ENCODE assay signal across 8 cellular contexts in the genomic region with DNA sequence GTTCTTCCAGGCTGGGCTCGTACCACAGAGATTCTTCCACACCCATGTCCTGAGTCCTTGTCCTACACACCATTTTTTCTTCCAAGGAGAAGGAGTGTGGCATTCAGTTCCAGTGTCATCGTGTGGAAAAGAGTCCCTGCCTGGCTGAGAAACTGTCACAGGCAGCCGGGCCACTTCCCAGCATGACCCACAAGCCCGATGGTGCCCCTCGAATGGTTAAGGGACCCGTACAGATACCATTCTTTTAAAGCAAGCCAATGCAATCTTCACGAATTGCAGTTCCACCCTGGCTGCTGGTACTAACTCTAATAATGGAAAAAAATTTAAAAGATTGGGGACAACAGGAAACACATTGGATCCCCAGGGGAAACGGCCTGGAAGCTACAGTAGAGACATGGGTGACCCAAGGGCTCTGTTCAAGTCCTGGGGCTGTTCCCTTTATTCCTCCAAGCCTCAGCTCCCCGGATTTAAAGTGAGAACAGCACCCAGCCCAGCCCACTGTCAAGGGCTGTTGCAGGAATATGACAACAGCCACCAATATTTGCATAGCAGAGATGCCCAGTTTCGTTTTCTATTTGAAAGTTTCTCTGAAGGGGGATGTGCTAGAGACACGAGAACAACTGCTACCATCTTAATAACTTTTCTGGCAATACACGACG.
A peak's percentile ranks its signal among the peaks of the same experiment; 100 is the strongest.
DNase-seq lines count a peak whose midpoint lies in the region; ATAC-seq and TF ChIP-seq lines count a peak whose summit lies in the region.

No MANE protein-coding gene starts in this region.

- peaks cover 51% of the 10 kb centered on the region for H3K36me3 Mint-ChIP-seq in dendritic cell treated with granulocyte-macrophage colony-stimulating factor and Interleukin-4, amounts not matched to agents 40 ng/mL and 50 ng/mL, for 4 days (ENCODE audit: low read depth)

- peak overlapping the region; percentile 36 for H3K4me3 ChIP-seq in AG04449 (ENCODE audit: low read depth, low read length)
- no peak overlapping the region for H3K4me3 ChIP-seq in WERI-Rb-1 (ENCODE audit: low read depth, low read length)

- intact Hi-C loops in dendritic cell treated with granulocyte-macrophage colony-stimulating factor and Interleukin-4, amounts not matched to agents 40 ng/mL and 50 ng/mL, for 4 days (cut with micrococcal nuclease), result no loop called here

- H3K4me1 Mint-ChIP-seq in dendritic cell treated with granulocyte-macrophage colony-stimulating factor and Interleukin-4, amounts not matched to agents 40 ng/mL and 50 ng/mL, for 4 days (ENCODE audit: low read depth), result peaks cover 58% of the 10 kb centered on the region

- H3K27ac Mint-ChIP-seq in dendritic cell treated with granulocyte-macrophage colony-stimulating factor and Interleukin-4, amounts not matched to agents 40 ng/mL and 50 ng/mL, for 4 days, result peak overlapping the region; percentile 78

- TF ChIP-seq CTCF in AG04449 (IDR thresholded peaks at IDR 0.05; ENCODE audit: insufficient read depth, low read length, missing control alignments), result no peak
- TF ChIP-seq CTCF in RWPE1 (conservative IDR thresholded peaks at IDR 0.05; ENCODE audit: low read depth), result no peak
- TF ChIP-seq CTCF in WERI-Rb-1 (IDR thresholded peaks at IDR 0.05; ENCODE audit: low read depth, low read length), result no peak

- POLR2A ChIA-PET in AG04449 (lab: Yijun Ruan, JAX), result interaction anchor here (0.9 kb wide), 1 partner anchor 15 kb away, joined by 3 read pairs; no protein-coding TSS in a partner anchor
- POLR2A ChIA-PET in RWPE1 (lab: Yijun Ruan, JAX; ENCODE audit: low non-redundant PET), result no interaction called here

- no peaks in the 10 kb centered on the region for H3K27me3 ChIP-seq in WERI-Rb-1 (ENCODE audit: insufficient read depth, low read depth, severe bottlenecking)

- no peak for DNase-seq in AG04449 (ENCODE audit: low read depth, low spot score)
- no peak for DNase-seq in RWPE1 (ENCODE audit: low spot score)
- peak; percentile 88 for DNase-seq in myocyte (ENCODE audit: low read depth)
- no peak for DNase-seq in GOT3 (lab: John Stamatoyannopoulos, UW)
- no peak for DNase-seq in WERI-Rb-1

- peak overlapping the region; percentile 48 for H3K4me3 Mint-ChIP-seq in dendritic cell treated with granulocyte-macrophage colony-stimulating factor and Interleukin-4, amounts not matched to agents 40 ng/mL and 50 ng/mL, for 4 days

- no peaks in the 10 kb centered on the region for H3K36me3 ChIP-seq in WERI-Rb-1

- peaks cover 3% of the 10 kb centered on the region for H3K27me3 Mint-ChIP-seq in dendritic cell treated with granulocyte-macrophage colony-stimulating factor and Interleukin-4, amounts not matched to agents 40 ng/mL and 50 ng/mL, for 4 days

- ATAC-seq in GM18858 (IDR thresholded peaks at IDR 0.05; ENCODE audit: unreplicated experiment) (peak; percentile 77), HG03175 (IDR thresholded peaks at IDR 0.05; ENCODE audit: unreplicated experiment) (peak; percentile 77)

- no peaks in the 10 kb centered on the region for H3K9me3 Mint-ChIP-seq in dendritic cell treated with granulocyte-macrophage colony-stimulating factor and Interleukin-4, amounts not matched to agents 40 ng/mL and 50 ng/mL, for 4 days

- no peaks in the 10 kb centered on the region for H3K9me3 ChIP-seq in WERI-Rb-1 (ENCODE audit: severe bottlenecking)

- H3K27ac ChIP-seq in RWPE1, result peak overlapping the region; percentile 100
- no peak overlapping the region for H3K27ac ChIP-seq in WERI-Rb-1

- CTCF ChIA-PET in AG04449 (lab: Yijun Ruan, JAX), result interaction anchor here (1.0 to 1.7 kb wide), 4 partner anchors 11 to 237 kb away, joined by 3 to 9 read pairs (median 3); no protein-coding TSS in a partner anchor
- CTCF ChIA-PET in RWPE1 (lab: Yijun Ruan, JAX), result no interaction called here
